ENCODE assay signal across 9 cellular contexts in genomic region chr2:170820647-170821630, GRCh38. TPM values are rescaled to one million over a fixed set of nuclear protein-coding genes. Genes with fewer than 3 reads are reported as not detected.
DNase-seq lines count a peak whose midpoint lies in the region; FAIRE-seq and TF ChIP-seq lines count a peak whose summit lies in the region.
"Had no signal": no experiment of that assay in that cellular context is flagged by ENCODE, and none has a peak within 500 bp of the region (broad histone marks: within the 10 kb centered on the region; RNA-seq: fewer than 3 reads in every experiment).

No MANE protein-coding gene starts in this region.

- peaks cover 11% of the 10 kb centered on the region for H3K4me1 ChIP-seq in colonic mucosa
- peaks cover 11% of the 10 kb centered on the region for H3K4me1 ChIP-seq in ovary (ENCODE audit: insufficient read depth)

- DNase-seq in GM18507 (ENCODE audit: extremely low spot score, insufficient read length, low read depth): peak; percentile 52
- peak in 69 of 76 experiments; percentile 13 to 79 (median 53) for DNase-seq in HUDEP-2 (lab: John Stamatoyannopoulos, UW; ENCODE audit: unreplicated experiment in 76 of 76)
- no peak for DNase-seq in colonic mucosa
- no peak for DNase-seq in ovary
- no peak for DNase-seq in NCI-H146 treated with DMSO at 0.1 percent for 48 hours (lab: John Stamatoyannopoulos, UW; ENCODE audit: unreplicated experiment)
- DNase-seq in HK-2 (ENCODE audit: unreplicated experiment): no peak
- no peak for DNase-seq in GM19238 (ENCODE audit: insufficient read length, low spot score)
- no peak for DNase-seq in AG08395 (ENCODE audit: low spot score)

- no peak overlapping the region for H3K9ac ChIP-seq in colonic mucosa (ENCODE audit: low read depth in 2 of 2, low read length in 2 of 2)

- peaks cover 78% of the 10 kb centered on the region for H3K27me3 ChIP-seq in colonic mucosa
- peaks cover 4% of the 10 kb centered on the region for H3K27me3 ChIP-seq in ovary

- intact Hi-C loops in colonic mucosa (cut with DNase I) (no loop called here), ovary (cut with DNase I) (no loop called here)

- TF ChIP-seq CTCF in colonic mucosa (IDR thresholded peaks at IDR 0.05) (no peak), ovary (IDR thresholded peaks at IDR 0.05) (no peak)

- FAIRE-seq in GM18507 (lab: Jason Lieb, UNC): peak; percentile 85

- H3K36me3 ChIP-seq in colonic mucosa (no peaks in the 10 kb centered on the region), ovary (no peaks in the 10 kb centered on the region)
- H3K36me3 ChIP-seq: neutrophil had no signal

- WGBS in ovary, 3 donors: 19 to 29% (median 22%) methylated on average over 23 of the region's 23 CpGs

- H3K9me3 ChIP-seq in colonic mucosa (no peaks in the 10 kb centered on the region), ovary (no peaks in the 10 kb centered on the region)
- H3K9me3 ChIP-seq: neutrophil had no signal

- H3K4me3 ChIP-seq in colonic mucosa: peak overlapping the region; percentile 5
- H3K4me3 ChIP-seq in ovary: peak overlapping the region; percentile 10

- H3K27ac ChIP-seq in colonic mucosa: no peak overlapping the region
- H3K27ac ChIP-seq in ovary: no peak overlapping the region
- H3K27ac ChIP-seq: neutrophil had no signal

- no peak for TF ChIP-seq EP300 in ovary (IDR thresholded peaks at IDR 0.05)

- no peak for TF ChIP-seq POLR2A in ovary (IDR thresholded peaks at IDR 0.05)

RNA-seq across cellular contexts. Expression of gene GAD1, which starts 4.3 kb away (rescaled TPM):
- under 1 TPM in 1 of 2 donors, not detected in 1; 0.10 TPM for total RNA-seq in colonic mucosa
- under 1 TPM in 6 of 7 donors, not detected in 1; 0.22 to 0.36 (median 0.29) TPM for total RNA-seq in ovary
- polyA plus RNA-seq in ovary: under 1 TPM; 0.57 to 0.77 TPM

RNA-seq across cellular contexts. Expression of gene ERICH2, which starts 50.8 kb away (rescaled TPM):
- total RNA-seq in colonic mucosa (not detected), ovary (1 to 10 TPM in 5 of 7 donors, under 1 TPM in 1, not detected in 1; 0.99 to 3.2 (median 1.3) TPM)
- 1 to 10 TPM in 1 of 2 donors, under 1 TPM in 1; 0.23 to 2.4 TPM for polyA plus RNA-seq in ovary

Comparison
In these comparisons a context has a peak if more than half of its experiments do, and no peak if none do; other contexts are left out.
1. DNase-seq: peak in GM18507 (single experiment) and HUDEP-2 (69 of 76); none in colonic mucosa (single experiment), ovary (0 of 5), NCI-H146 treated with DMSO at 0.1 percent for 48 hours (single experiment), HK-2 (single experiment), GM19238 (single experiment) and AG08395 (single experiment).